8 cellular contexts compared by ENCODE assay signal in genomic region chrX:34406580-34406979, GRCh38.
"Had no signal": no experiment of that assay in that cellular context is flagged by ENCODE, and none has a peak within 500 bp of the region (broad histone marks: within the 10 kb centered on the region; RNA-seq: fewer than 3 reads in every experiment).

No MANE protein-coding gene starts in this region.

- H3K4me3 ChIP-seq: K562 had no signal

- H3K9ac ChIP-seq: KMS-11 had no signal

- ATAC-seq: HepG2, K562 had no signal

- DNase-seq: IMR-90, KBM-7, KG1 had no signal

- FAIRE-seq: HepG2, HTR-8/SVneo, K562 had no signal

- H3K4me2 ChIP-seq: KMS-11 had no signal

- H3K27ac ChIP-seq: HL-60, KMS-11 had no signal
